Comparison of ENCODE assay signal across 11 cellular contexts in genomic region chr13:50527612-50528509, GRCh38.
DNase-seq lines count a peak whose midpoint lies in the region; ATAC-seq and TF ChIP-seq lines count a peak whose summit lies in the region.
"Had no signal": no experiment of that assay in that cellular context is flagged by ENCODE, and none has a peak within 500 bp of the region (broad histone marks: within the 10 kb centered on the region; RNA-seq: fewer than 3 reads in every experiment).

No MANE protein-coding gene starts in this region.

- no peak for ATAC-seq in left ventricle myocardium superior
- no peak for ATAC-seq in activated CD8-positive, alpha-beta memory T cell treated with anti-CD3 and anti-CD28 coated beads, Interleukin-2, amount 10 ng/mL, durations not matched to agents 7 days and 5 days

- no peaks in the 10 kb centered on the region for H3K36me3 Mint-ChIP-seq in activated CD8-positive, alpha-beta memory T cell treated with anti-CD3 and anti-CD28 coated beads, Interleukin-2, amount 10 ng/mL, durations not matched to agents 7 days and 5 days

- no peak overlapping the region for H3K27ac Mint-ChIP-seq in activated CD8-positive, alpha-beta memory T cell treated with anti-CD3 and anti-CD28 coated beads, Interleukin-2, amount 10 ng/mL, durations not matched to agents 7 days and 5 days
- H3K27ac Mint-ChIP-seq: activated naive CD4-positive, alpha-beta T cell treated with anti-CD3 and anti-CD28 coated beads for 36 hours had no signal

- TF ChIP-seq POLR2A in thyroid gland (IDR thresholded peaks at IDR 0.05): no peak

- H3K27ac ChIP-seq in right atrium auricular region (peak overlapping the region in 1 of 2 donors; percentile 58), thyroid gland (peak overlapping the region; percentile 56 to 83 (median 71))
- H3K27ac ChIP-seq: neutrophil had no signal

- H3K4me1 ChIP-seq in right atrium auricular region (peaks cover 0 to 46% of the 10 kb centered on the region in 2 donors), thyroid gland (peaks cover 31 to 45% of the 10 kb centered on the region in 2 donors)

- H3K9me3 ChIP-seq in right atrium auricular region (no peaks in the 10 kb centered on the region), thyroid gland (no peaks in the 10 kb centered on the region)
- H3K9me3 ChIP-seq: neutrophil had no signal

- CTCF ChIA-PET in activated CD8-positive, alpha-beta memory T cell treated with anti-CD3 and anti-CD28 coated beads, Interleukin-2, amount 10 ng/mL, durations not matched to agents 7 days and 5 days (lab: Charles Lee): no interaction called here

- H3K9me3 Mint-ChIP-seq in activated CD8-positive, alpha-beta memory T cell treated with anti-CD3 and anti-CD28 coated beads, Interleukin-2, amount 10 ng/mL, durations not matched to agents 7 days and 5 days (ENCODE audit: low read depth): no peaks in the 10 kb centered on the region
- H3K9me3 Mint-ChIP-seq: activated naive CD4-positive, alpha-beta T cell treated with anti-CD3 and anti-CD28 coated beads for 36 hours had no signal

- intact Hi-C loops in left ventricle myocardium superior (cut with micrococcal nuclease): loop anchor here (10.0 kb wide), 1 partner anchor 133 kb away; no protein-coding TSS in a partner anchor
- intact Hi-C loops in thyroid gland (cut with DNase I): loop anchor here (10.0 kb wide), 3 partner anchors 123 to 543 kb away; no protein-coding TSS in a partner anchor

- H3K27me3 ChIP-seq in right atrium auricular region (no peaks in the 10 kb centered on the region), thyroid gland (no peaks in the 10 kb centered on the region)
- H3K27me3 ChIP-seq: neutrophil had no signal

- no peak for TF ChIP-seq CTCF in right atrium auricular region (IDR thresholded peaks at IDR 0.05)
- no peak for TF ChIP-seq CTCF in thyroid gland (IDR thresholded peaks at IDR 0.05)

- 73 to 80% methylated on average over 8 to 9 of the region's 9 CpGs for WGBS in thyroid gland, 2 donors

- H3K4me3 Mint-ChIP-seq in activated CD8-positive, alpha-beta memory T cell treated with anti-CD3 and anti-CD28 coated beads, Interleukin-2, amount 10 ng/mL, durations not matched to agents 7 days and 5 days: no peak overlapping the region
- H3K4me3 Mint-ChIP-seq: activated naive CD4-positive, alpha-beta T cell treated with anti-CD3 and anti-CD28 coated beads for 36 hours had no signal

- H3K4me3 ChIP-seq in right atrium auricular region (no peak overlapping the region), thyroid gland (replicated peaks in 1 of 3) (no peak overlapping the region)

- H3K27me3 Mint-ChIP-seq in activated CD8-positive, alpha-beta memory T cell treated with anti-CD3 and anti-CD28 coated beads, Interleukin-2, amount 10 ng/mL, durations not matched to agents 7 days and 5 days: no peaks in the 10 kb centered on the region

- H3K36me3 ChIP-seq in right atrium auricular region: no peaks in the 10 kb centered on the region
- no peaks in the 10 kb centered on the region for H3K36me3 ChIP-seq in thyroid gland
- H3K36me3 ChIP-seq: neutrophil had no signal

- DNase-seq in left ventricle myocardium superior: peak; percentile 19
- no peak for DNase-seq in right atrium auricular region (ENCODE audit: low spot score)
- DNase-seq in SW480 (ENCODE audit: low spot score): peak; percentile 54
- DNase-seq in glomerular visceral epithelial cell (ENCODE audit: extremely low spot score): peak; percentile 38
- DNase-seq in thyroid gland: peak; percentile 17 to 40
- no peak for DNase-seq in activated CD8-positive, alpha-beta memory T cell treated with anti-CD3 and anti-CD28 coated beads, Interleukin-2, amount 10 ng/mL, durations not matched to agents 7 days and 5 days
- no peak for DNase-seq in SK-N-DZ (ENCODE audit: low spot score)
- DNase-seq in NCI-H748 (lab: John Stamatoyannopoulos, UW; ENCODE audit: unreplicated experiment): no peak
- DNase-seq: activated naive CD4-positive, alpha-beta T cell treated with anti-CD3 and anti-CD28 coated beads for 36 hours; AML-193 had no signal

- H3K4me1 Mint-ChIP-seq in activated CD8-positive, alpha-beta memory T cell treated with anti-CD3 and anti-CD28 coated beads, Interleukin-2, amount 10 ng/mL, durations not matched to agents 7 days and 5 days: peaks cover 29% of the 10 kb centered on the region

Comparison
In these comparisons a context has a peak if more than half of its experiments do, and no peak if none do; other contexts are left out.
1. DNase-seq: peak in left ventricle myocardium superior (single experiment), SW480 (single experiment), glomerular visceral epithelial cell (single experiment) and thyroid gland (2 of 2); none in right atrium auricular region (single experiment), activated CD8-positive, alpha-beta memory T cell treated with anti-CD3 and anti-CD28 coated beads, Interleukin-2, amount 10 ng/mL, durations not matched to agents 7 days and 5 days (single experiment), SK-N-DZ (single experiment) and NCI-H748 (single experiment).